29 cellular contexts compared by ENCODE assay signal in the genomic region with DNA sequence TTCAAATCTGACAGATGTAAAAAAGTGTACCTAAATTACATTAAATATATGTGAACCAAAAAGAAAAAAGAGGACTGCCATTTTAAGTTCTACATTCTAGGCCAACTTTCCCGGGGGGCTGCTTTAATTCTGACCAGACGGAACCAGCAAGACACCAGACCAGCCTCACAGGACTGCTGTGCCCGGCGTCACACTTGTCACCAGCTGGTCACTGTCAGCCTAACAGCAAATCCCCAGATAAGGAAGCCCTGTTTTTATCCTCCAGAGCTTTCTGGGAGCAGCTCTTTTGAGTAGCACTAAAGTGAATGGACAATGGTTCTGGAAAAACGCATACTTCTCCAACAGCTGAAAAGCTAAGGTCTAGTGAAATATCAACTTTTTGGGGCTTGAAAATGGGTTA. TPM values are rescaled to one million over a fixed set of nuclear protein-coding genes. Genes with fewer than 3 reads are reported as not detected.
DNase-seq lines count a peak whose midpoint lies in the region; ATAC-seq and TF ChIP-seq lines count a peak whose summit lies in the region.
"Had no signal": no experiment of that assay in that cellular context is flagged by ENCODE, and none has a peak within 500 bp of the region (broad histone marks: within the 10 kb centered on the region; RNA-seq: fewer than 3 reads in every experiment).

No MANE protein-coding gene starts in this region.

- peaks cover 16 to 39% (median 28%) of the 10 kb centered on the region in 4 donors for H3K4me1 ChIP-seq in stomach

- intact Hi-C loops in stomach (cut with DNase I; ENCODE audit: low total_unique reads): no loop called here

- peaks cover 4 to 54% (median 52%) of the 10 kb centered on the region in 4 donors for H3K36me3 ChIP-seq in stomach

- WGBS in stomach, 5 donors: 69 to 83% (median 76%) methylated on average over 5 of the region's 5 CpGs

- no peaks in the 10 kb centered on the region for H3K27me3 ChIP-seq in stomach
- H3K27me3 ChIP-seq: esophagus muscularis mucosa, gastroesophageal sphincter, testis had no signal

- H3K4me3 ChIP-seq in stomach: no peak overlapping the region
- H3K4me3 ChIP-seq: esophagus muscularis mucosa, gastroesophageal sphincter, testis had no signal

- no peak for ATAC-seq in GM19397 (IDR thresholded peaks at IDR 0.05; ENCODE audit: unreplicated experiment)
- ATAC-seq: activated T-helper 17 cell treated with anti-CD3 and anti-CD28 coated beads, Interleukin-2, amount 50 U/mL, for 72 hours; gastroesophageal sphincter; natural killer cell; stimulated activated effector memory CD8-positive, alpha-beta T cell treated with anti-CD3 and anti-CD28 coated beads, Interleukin-12 subunit alpha, Interleukin-12 subunit beta, amount 100 ng/mL, for 72 hours had no signal

- TF ChIP-seq CTCF in stomach (IDR thresholded peaks at IDR 0.05): no peak

- peak overlapping the region in 3 of 5 donors; percentile 53 to 60 (median 54) for H3K27ac ChIP-seq in stomach
- H3K27ac ChIP-seq: esophagus muscularis mucosa, gastroesophageal sphincter had no signal

- no peak for TF ChIP-seq EP300 in stomach (IDR thresholded peaks at IDR 0.05)

- DNase-seq in NCI-H82 (lab: John Stamatoyannopoulos, UW): peak; percentile 38
- peak; percentile 42 for DNase-seq in cerebellum (ENCODE audit: low spot score)
- peak; percentile 71 for DNase-seq in islet precursor cell
- DNase-seq in stomach: no peak
- DNase-seq in activated T-cell treated with anti-CD3 and anti-CD28 coated beads, Interleukin-2, amount 50 U/mL, for 1 hour: no peak
- DNase-seq in activated CD4-positive, alpha-beta T cell treated with anti-CD3 and anti-CD28 coated beads for 4 hours: no peak
- DNase-seq in activated effector memory CD4-positive, alpha-beta T cell treated with anti-CD3 and anti-CD28 coated beads, Interleukin-2, amount 50 U/mL, for 16 hours: no peak
- DNase-seq: activated CD4-positive, alpha-beta T cell treated with anti-CD3 and anti-CD28 coated beads, Interleukin-2, amount 50 U/mL, for 1 hour; activated naive CD8-positive, alpha-beta T cell treated with anti-CD3 and anti-CD28 coated beads for 36 hours; CD8-positive, alpha-beta memory T cell; effector memory CD4-positive, alpha-beta T cell; MV-4-11; natural killer cell; NCI-H1694; NCI-H2171 treated with DMSO at 0.1 percent for 48 hours; NCI-H69; posterior cingulate gyrus; stimulated activated CD4-positive, alpha-beta T cell treated with anti-CD3 and anti-CD28 coated beads, Interleukin-2, amount 100 ng/mL, for 24 hours; testis had no signal

- H3K9me3 ChIP-seq in stomach: no peaks in the 10 kb centered on the region
- H3K9me3 ChIP-seq: esophagus muscularis mucosa, gastroesophageal sphincter, testis had no signal

- TF ChIP-seq POLR2A in stomach (IDR thresholded peaks at IDR 0.05): no peak

RNA-seq across cellular contexts. Expression of gene CYB5A, which starts 35.6 kb away (rescaled TPM):
- total RNA-seq in cerebellum: 18.0 TPM
- total RNA-seq in stomach: 100 to 1,000 TPM in 3 of 5 donors, 10 to 100 TPM in 2; 75.9 to 116 (median 101) TPM
- 100 to 1,000 TPM; 186 to 450 (median 314) TPM for polyA plus RNA-seq in stomach
- total RNA-seq: OCI-LY7 had no signal

RNA-seq across cellular contexts. Expression of gene C18orf63, which starts 59.4 kb away (rescaled TPM):
- total RNA-seq in cerebellum (not detected), stomach (not detected)
- polyA plus RNA-seq in stomach: not detected
- total RNA-seq: activated naive CD8-positive, alpha-beta T cell treated with anti-CD3 and anti-CD28 coated beads for 36 hours; activated T-helper 17 cell treated with anti-CD3 and anti-CD28 coated beads, Interleukin-2, amount 50 U/mL, for 72 hours; CD8-positive, alpha-beta memory T cell; esophagus muscularis mucosa; gastroesophageal sphincter; HT-29; kidney epithelial cell; mesenteric fat pad; natural killer cell; OCI-LY7; skeletal muscle tissue had no signal
- polyA plus RNA-seq: CD8-positive, alpha-beta memory T cell had no signal

Comparison
In these comparisons a context has a peak if more than half of its experiments do, and no peak if none do; other contexts are left out.
1. DNase-seq: peak in NCI-H82 (single experiment), cerebellum (single experiment) and islet precursor cell (single experiment); none in stomach (single experiment), activated T-cell treated with anti-CD3 and anti-CD28 coated beads, Interleukin-2, amount 50 U/mL, for 1 hour (single experiment), activated CD4-positive, alpha-beta T cell treated with anti-CD3 and anti-CD28 coated beads for 4 hours (0 of 2) and activated effector memory CD4-positive, alpha-beta T cell treated with anti-CD3 and anti-CD28 coated beads, Interleukin-2, amount 50 U/mL, for 16 hours (single experiment).